In the genomic region with DNA sequence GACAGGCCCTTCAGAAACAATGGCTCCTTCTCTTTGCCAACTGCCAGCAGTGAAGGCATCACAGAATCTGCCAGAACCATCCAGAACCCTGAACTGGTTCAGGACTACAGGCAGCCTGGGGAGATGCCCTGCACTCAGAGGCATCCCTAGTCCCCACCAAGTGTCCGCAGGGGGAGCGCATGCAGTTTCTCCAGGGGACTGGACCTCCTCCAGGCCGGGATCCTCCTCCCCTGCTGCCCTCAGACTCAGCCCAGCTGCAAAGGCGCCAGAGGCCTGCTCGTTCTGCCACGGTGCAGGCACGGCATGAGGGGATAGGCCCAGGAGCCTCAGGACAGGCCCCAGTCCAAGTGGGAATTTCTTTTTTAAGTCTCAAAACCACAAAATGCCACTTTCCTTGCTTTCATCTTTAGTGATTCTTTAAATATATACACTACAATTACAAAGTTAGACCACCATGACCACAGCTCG, we compare ENCODE assay signal across 9 cellular contexts.
DNase-seq lines count a peak whose midpoint lies in the region; ATAC-seq and TF ChIP-seq lines count a peak whose summit lies in the region.
"Had no signal": no experiment of that assay in that cellular context is flagged by ENCODE, and none has a peak within 500 bp of the region (broad histone marks: within the 10 kb centered on the region; RNA-seq: fewer than 3 reads in every experiment).

No MANE protein-coding gene starts in this region.

- CTCF ChIA-PET in T-cell (lab: Charles Lee) = interaction anchor here in 1 of 2 donors (0.5 to 2.6 kb wide), 5 partner anchors 24 to 123 kb away, joined by 3 to 15 read pairs (median 3); no protein-coding TSS in a partner anchor

- H3K27me3 Mint-ChIP-seq in T-cell = no peaks in the 10 kb centered on the region

- H3K4me1 ChIP-seq in BLaER1 (peaks cover 70% of the 10 kb centered on the region), lower lobe of right lung (peaks cover 14% of the 10 kb centered on the region), prostate gland (replicated peaks) (no peaks in the 10 kb centered on the region)

- DNase-seq in T-cell (no peak), lower lobe of right lung (peak; percentile 34), NCI-H1436 (lab: John Stamatoyannopoulos, UW) (no peak), prostate gland (ENCODE audit: low spot score) (no peak), AML-193 (lab: John Stamatoyannopoulos, UW) (no peak), NCI-H146 treated with DMSO at 0.1 percent for 48 hours (lab: John Stamatoyannopoulos, UW; ENCODE audit: unreplicated experiment) (no peak)
- DNase-seq: NCI-H510A had no signal

- H3K27ac Mint-ChIP-seq in T-cell = peak overlapping the region; percentile 89 to 94

- POLR2A ChIA-PET in T-cell (lab: Charles Lee) = no interaction called here

- no peaks in the 10 kb centered on the region for H3K27me3 ChIP-seq in BLaER1
- no peaks in the 10 kb centered on the region for H3K27me3 ChIP-seq in lower lobe of right lung (ENCODE audit: low read depth)
- no peaks in the 10 kb centered on the region for H3K27me3 ChIP-seq in prostate gland (replicated peaks; ENCODE audit: insufficient read depth)

- H3K4me3 Mint-ChIP-seq in T-cell = peak overlapping the region; percentile 40 to 70 (median 51)

- TF ChIP-seq POLR2A in prostate gland (IDR thresholded peaks at IDR 0.05) = no peak

- ATAC-seq in GM21717 (IDR thresholded peaks at IDR 0.05; ENCODE audit: unreplicated experiment) (peak; percentile 17), T-cell (replicated peaks in 1 of 4) (no peak), lower lobe of right lung (no peak)

- H3K4me3 ChIP-seq in BLaER1 = peak overlapping the region; percentile 37
- no peak overlapping the region for H3K4me3 ChIP-seq in lower lobe of right lung
- no peak overlapping the region for H3K4me3 ChIP-seq in prostate gland

- peaks cover 41% of the 10 kb centered on the region for H3K36me3 ChIP-seq in BLaER1
- H3K36me3 ChIP-seq in lower lobe of right lung = no peaks in the 10 kb centered on the region
- no peaks in the 10 kb centered on the region for H3K36me3 ChIP-seq in prostate gland

- peaks cover 99 to 100% (median 100%) of the 10 kb centered on the region in 3 donors for H3K4me1 Mint-ChIP-seq in T-cell

- intact Hi-C loops in lower lobe of right lung (cut with DNase I) = no loop called here
- intact Hi-C loops in prostate gland (cut with DNase I) = loop anchor here (10.0 kb wide), 1 partner anchor 109 kb away; no protein-coding TSS in a partner anchor

- H3K9me3 ChIP-seq in BLaER1 (no peaks in the 10 kb centered on the region), lower lobe of right lung (no peaks in the 10 kb centered on the region), prostate gland (no peaks in the 10 kb centered on the region)

- H3K9me3 Mint-ChIP-seq in T-cell = no peaks in the 10 kb centered on the region

- H3K27ac ChIP-seq in BLaER1 (peak overlapping the region; percentile 76), lower lobe of right lung (peak overlapping the region; percentile 8), prostate gland (no peak overlapping the region)

- TF ChIP-seq CTCF in lower lobe of right lung (IDR thresholded peaks at IDR 0.05) (no peak), prostate gland (IDR thresholded peaks at IDR 0.05) (no peak)

- H3K9ac ChIP-seq in BLaER1 = peak overlapping the region; percentile 63; the same call in 1 of the 2 replicates

- H3K4me2 ChIP-seq in BLaER1 = peak overlapping the region; percentile 90

- peaks cover 14% of the 10 kb centered on the region for H3K36me3 Mint-ChIP-seq in T-cell

- H4K20me1 ChIP-seq in BLaER1 = peaks cover 100% of the 10 kb centered on the region

- 48% methylated on average over 8 of the region's 8 CpGs for WGBS in prostate gland

Comparison
In these comparisons a context has a peak if more than half of its experiments do, and no peak if none do; other contexts are left out.
1. H3K27ac ChIP-seq: peak in BLaER1 (single experiment) and lower lobe of right lung (single experiment); none in prostate gland (0 of 2).